In the genomic region with DNA sequence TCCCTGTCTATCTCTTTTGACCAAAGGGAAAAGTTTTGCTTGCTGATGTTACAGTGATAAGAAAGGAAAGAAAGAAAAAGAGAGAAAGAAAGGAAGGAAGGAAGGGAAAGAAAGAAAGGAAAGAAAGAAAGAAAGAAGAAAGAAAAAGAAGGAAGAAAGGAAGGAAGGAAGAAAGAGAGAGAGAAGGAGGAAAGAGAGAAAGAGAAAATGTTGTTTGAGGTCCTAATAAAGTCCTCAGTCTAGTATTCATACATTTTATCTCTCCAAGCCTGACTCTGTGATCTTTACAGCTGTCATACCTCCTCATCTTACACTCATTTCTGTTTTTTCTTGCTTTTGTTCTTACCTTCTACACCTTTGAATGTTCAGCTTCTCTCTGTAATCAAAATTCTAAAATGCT, we compare ENCODE assay signal across 13 cellular contexts.
"Had no signal": no experiment of that assay in that cellular context is flagged by ENCODE, and none has a peak within 500 bp of the region (broad histone marks: within the 10 kb centered on the region; RNA-seq: fewer than 3 reads in every experiment).

No MANE protein-coding gene starts in this region.

- H3K27ac ChIP-seq: gastrocnemius medialis, ovary, skin epidermis, thyroid gland had no signal

- H3K9me3 ChIP-seq: gastrocnemius medialis, ovary, thyroid gland had no signal

- H3K36me3 ChIP-seq: gastrocnemius medialis, ovary, thyroid gland had no signal

- ATAC-seq: activated CD8-positive, alpha-beta T cell treated with anti-CD3 and anti-CD28 coated beads for 36 hours; gastrocnemius medialis; left ventricle myocardium superior had no signal

- H3K4me3 ChIP-seq: gastrocnemius medialis, ovary, skin epidermis, thyroid gland had no signal

- H3K27me3 ChIP-seq: gastrocnemius medialis, thyroid gland had no signal

- H3K4me1 ChIP-seq: thyroid gland had no signal

- DNase-seq: activated CD8-positive, alpha-beta memory T cell treated with anti-CD3 and anti-CD28 coated beads, Interleukin-2, amount 50 U/mL, for 4 hours; activated CD8-positive, alpha-beta T cell treated with anti-CD3 and anti-CD28 coated beads for 36 hours; activated naive CD4-positive, alpha-beta T cell; activated T-cell treated with anti-CD3 and anti-CD28 coated beads, Interleukin-2, amount 50 U/mL, for 72 hours; aorta; gastrocnemius medialis; left ventricle myocardium superior; mesendoderm; nephron progenitor cell; ovary; retina; thyroid gland had no signal
